ENCODE assay signal across 13 cellular contexts in genomic region chr5:77230727-77231469, GRCh38. TPM values are rescaled to one million over a fixed set of nuclear protein-coding genes. Genes with fewer than 3 reads are reported as not detected.
DNase-seq lines count a peak whose midpoint lies in the region; ATAC-seq, FAIRE-seq and TF ChIP-seq lines count a peak whose summit lies in the region.
"Had no signal": no experiment of that assay in that cellular context is flagged by ENCODE, and none has a peak within 500 bp of the region (broad histone marks: within the 10 kb centered on the region; RNA-seq: fewer than 3 reads in every experiment).

No MANE protein-coding gene starts in this region.

- H3K27me3 ChIP-seq in breast epithelium (no peaks in the 10 kb centered on the region), small intestine (ENCODE audit: control insufficient read depth in 2 of 2, insufficient read depth in 2 of 2, low read length in 2 of 2) (peaks cover 0 to 2% of the 10 kb centered on the region in 2 donors)

- H3K4me1 Mint-ChIP-seq in MCF 10A (ENCODE audit: insufficient read depth, unreplicated experiment), result no peaks in the 10 kb centered on the region
- H3K4me1 Mint-ChIP-seq in chondrocyte (ENCODE audit: low read depth), result no peaks in the 10 kb centered on the region
- H3K4me1 Mint-ChIP-seq: CD8-positive, alpha-beta memory T cell had no signal

- H3K27ac ChIP-seq in breast epithelium (no peak overlapping the region), small intestine (ENCODE audit: low read depth in 1 of 2, low read length in 1 of 2) (no peak overlapping the region)

- no peak for FAIRE-seq in small intestine (lab: Jason Lieb, UNC)

- H3K9me3 Mint-ChIP-seq in MCF 10A (ENCODE audit: unreplicated experiment) (peaks cover under 1% of the 10 kb centered on the region), chondrocyte (ENCODE audit: low read depth) (no peaks in the 10 kb centered on the region)

- H3K4me3 Mint-ChIP-seq in MCF 10A (ENCODE audit: unreplicated experiment) (no peak overlapping the region), chondrocyte (ENCODE audit: unreplicated experiment) (no peak overlapping the region)
- H3K4me3 Mint-ChIP-seq: CD8-positive, alpha-beta memory T cell; stimulated activated naive CD8-positive, alpha-beta T cell treated with anti-CD3 and anti-CD28 coated beads, Interleukin-15, Interleukin-2, amounts not matched to agents 100 ng/mL and 50 ng/mL, for 24 hours had no signal

- peak; percentile 20 for DNase-seq in MCF 10A (ENCODE audit: unreplicated experiment)
- no peak for DNase-seq in breast epithelium (ENCODE audit: low spot score in 2 of 2)
- DNase-seq in NAMALWA (ENCODE audit: low spot score), result peak; percentile 49
- DNase-seq in chondrocyte (ENCODE audit: low spot score), result no peak
- no peak for DNase-seq in foreskin melanocyte
- DNase-seq in small intestine, result no peak
- DNase-seq: activated T-cell treated with anti-CD3 and anti-CD28 coated beads, Interleukin-2, amount 50 U/mL, for 48 hours; CD8-positive, alpha-beta memory T cell; naive B cell; NCI-H345 had no signal

- no TSS peak for BruUV-seq in MCF 10A (replicated peaks; lab: Mats Ljungman, UMichigan)

- no peaks in the 10 kb centered on the region for H3K9me3 ChIP-seq in breast epithelium
- no peaks in the 10 kb centered on the region for H3K9me3 ChIP-seq in small intestine (ENCODE audit: control insufficient read depth, low read depth)

- H3K36me3 ChIP-seq in breast epithelium, result no peaks in the 10 kb centered on the region
- no peaks in the 10 kb centered on the region for H3K36me3 ChIP-seq in small intestine (ENCODE audit: control insufficient read depth in 2 of 2, insufficient read depth in 2 of 2, low read length in 2 of 2)

- intact Hi-C loops in MCF 10A (cut with micrococcal nuclease), result no loop called here
- intact Hi-C loops in breast epithelium (cut with DNase I; ENCODE audit: low total_unique reads), result no loop called here

- TF ChIP-seq CTCF in MCF 10A (IDR thresholded peaks at IDR 0.05; ENCODE audit: unreplicated experiment), result no peak
- no peak for TF ChIP-seq CTCF in breast epithelium (IDR thresholded peaks at IDR 0.05)
- TF ChIP-seq CTCF in chondrocyte (IDR thresholded peaks at IDR 0.05), result peak; percentile 51

- POLR2A ChIA-PET in MCF 10A (lab: Yijun Ruan, JAX), result interaction anchor here (0.7 kb wide), 1 partner anchor 34 kb away, joined by 3 read pairs; no protein-coding TSS in a partner anchor

- no peak for TF ChIP-seq POLR2A in breast epithelium (IDR thresholded peaks at IDR 0.05)

- H3K4me3 ChIP-seq in breast epithelium, result no peak overlapping the region
- no peak overlapping the region for H3K4me3 ChIP-seq in small intestine (ENCODE audit: low read depth in 1 of 2, low read length in 2 of 2)

- no peaks in the 10 kb centered on the region for H3K27me3 Mint-ChIP-seq in MCF 10A (ENCODE audit: insufficient read depth, unreplicated experiment)
- H3K27me3 Mint-ChIP-seq in chondrocyte (ENCODE audit: low read depth), result no peaks in the 10 kb centered on the region
- H3K27me3 Mint-ChIP-seq: naive B cell had no signal

- CTCF ChIA-PET in MCF 10A (lab: Yijun Ruan, JAX), result interaction anchor here (2.2 kb wide), 1 partner anchor 12 kb away, joined by 11 read pairs; no protein-coding TSS in a partner anchor

- 72 to 86% (median 82%) methylated on average over 4 of the region's 4 CpGs for WGBS in small intestine, 3 donors

- H3K27ac Mint-ChIP-seq in MCF 10A (ENCODE audit: low read depth, unreplicated experiment), result no peak overlapping the region
- H3K27ac Mint-ChIP-seq in chondrocyte (ENCODE audit: unreplicated experiment), result no peak overlapping the region
- H3K27ac Mint-ChIP-seq: CD8-positive, alpha-beta memory T cell; naive B cell; stimulated activated naive CD8-positive, alpha-beta T cell treated with anti-CD3 and anti-CD28 coated beads, Interleukin-15, Interleukin-2, amounts not matched to agents 100 ng/mL and 50 ng/mL, for 24 hours had no signal

- H3K4me1 ChIP-seq in breast epithelium (no peaks in the 10 kb centered on the region), small intestine (ENCODE audit: control insufficient read depth in 2 of 2, insufficient read depth in 1 of 2, low read depth in 1 of 2, low read length in 1 of 2) (no peaks in the 10 kb centered on the region)

- ATAC-seq in GM19463 (IDR thresholded peaks at IDR 0.05; ENCODE audit: unreplicated experiment), result no peak
- ATAC-seq in HG02571 (IDR thresholded peaks at IDR 0.05; ENCODE audit: unreplicated experiment), result no peak

- H3K36me3 Mint-ChIP-seq in MCF 10A (ENCODE audit: insufficient read depth, unreplicated experiment) (no peaks in the 10 kb centered on the region), chondrocyte (ENCODE audit: low read depth) (no peaks in the 10 kb centered on the region)
- H3K36me3 Mint-ChIP-seq: CD8-positive, alpha-beta memory T cell; naive B cell had no signal

RNA-seq across cellular contexts. Expression of gene PDE8B, which starts 20.4 kb away (rescaled TPM):
- total RNA-seq in MCF 10A (2022), result 0.05 TPM in 1 of 2 replicates, not detected in the other
- total RNA-seq in breast epithelium, result 10 to 100 TPM in 1 of 3 donors, 1 to 10 TPM in 2; 4.9 to 57.1 (median 8.6) TPM
- total RNA-seq in chondrocyte, result 1.1 to 2.2 TPM (median 1.8 TPM) in 3 replicates
- 1 to 10 TPM in 1 of 3 donors, under 1 TPM in 2; 0.22 to 1.2 (median 0.81) TPM for polyA plus RNA-seq in small intestine
- total RNA-seq: CD8-positive, alpha-beta memory T cell had no signal

Comparison
In these comparisons a context has a peak if more than half of its experiments do, and no peak if none do; other contexts are left out.
1. DNase-seq: peak in MCF 10A (single experiment) and NAMALWA (single experiment); none in breast epithelium (0 of 2), chondrocyte (single experiment), foreskin melanocyte (single experiment) and small intestine (single experiment).